Comparison of ENCODE assay signal across 1 cellular context in the genomic region with DNA sequence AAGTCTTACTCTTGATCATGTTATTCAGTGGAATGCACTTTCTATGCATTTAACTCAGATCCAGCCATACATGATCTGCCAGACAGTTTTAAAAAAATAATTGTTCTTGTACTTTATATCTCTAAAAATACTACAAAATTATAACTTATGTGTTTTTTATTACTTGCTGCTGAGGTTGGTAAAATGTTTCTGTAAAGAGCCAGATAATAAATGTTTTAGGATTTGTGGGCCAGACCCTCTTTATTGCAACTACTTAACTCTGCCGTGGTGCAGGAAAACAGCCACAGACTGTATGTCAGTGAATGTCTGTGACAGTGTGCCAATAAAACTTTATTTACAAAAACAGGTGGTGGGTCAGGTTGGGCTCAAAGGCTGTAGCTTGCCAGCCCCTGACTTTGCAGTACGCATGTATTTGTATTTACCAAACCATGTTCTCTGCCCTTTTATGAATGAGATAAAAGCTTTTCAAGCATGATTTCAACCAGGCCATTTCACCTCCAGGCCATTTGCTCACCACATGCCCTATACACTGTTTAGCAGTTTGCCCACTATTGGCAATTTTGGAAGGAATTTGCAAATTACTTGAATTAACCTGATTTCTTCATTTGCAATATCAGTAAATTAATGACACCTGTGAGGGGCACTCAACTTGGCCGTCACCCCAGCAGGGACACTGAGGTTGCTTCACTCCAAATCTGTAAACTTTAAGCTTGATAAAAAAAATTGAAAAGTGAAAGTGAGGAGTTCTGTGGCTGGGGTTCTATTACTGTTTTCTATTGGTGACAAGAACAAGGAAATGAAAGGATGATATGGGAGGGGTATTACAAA.
TF ChIP-seq lines count a peak whose summit lies in the region.

No MANE protein-coding gene starts in this region.

TF ChIP-seq in SK-N-SH treated with all-trans-retinoic acid at 6 μM for 48 hours, 23 proteins besides CTCF, POLR2A, EP300 and RAD21 (continued from another document):
- TF ChIP-seq, protein P1, sequence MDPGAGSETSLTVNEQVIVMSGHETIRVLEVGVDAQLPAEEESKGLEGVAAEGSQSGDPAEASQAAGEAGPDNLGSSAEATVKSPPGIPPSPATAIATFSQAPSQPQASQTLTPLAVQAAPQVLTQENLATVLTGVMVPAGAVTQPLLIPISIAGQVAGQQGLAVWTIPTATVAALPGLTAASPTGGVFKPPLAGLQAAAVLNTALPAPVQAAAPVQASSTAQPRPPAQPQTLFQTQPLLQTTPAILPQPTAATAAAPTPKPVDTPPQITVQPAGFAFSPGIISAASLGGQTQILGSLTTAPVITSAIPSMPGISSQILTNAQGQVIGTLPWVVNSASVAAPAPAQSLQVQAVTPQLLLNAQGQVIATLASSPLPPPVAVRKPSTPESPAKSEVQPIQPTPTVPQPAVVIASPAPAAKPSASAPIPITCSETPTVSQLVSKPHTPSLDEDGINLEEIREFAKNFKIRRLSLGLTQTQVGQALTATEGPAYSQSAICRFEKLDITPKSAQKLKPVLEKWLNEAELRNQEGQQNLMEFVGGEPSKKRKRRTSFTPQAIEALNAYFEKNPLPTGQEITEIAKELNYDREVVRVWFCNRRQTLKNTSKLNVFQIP (CRISPR knock-in tag; IDR thresholded peaks at IDR 0.05; ENCODE audit: borderline replicate concordance, low read depth): no peak
- no peak for TF ChIP-seq TCF4 (CRISPR knock-in tag; IDR thresholded peaks at IDR 0.05; ENCODE audit: borderline replicate concordance)
